14 cellular contexts compared by ENCODE assay signal in genomic region chr22:31583861-31584485, GRCh38.
A peak's percentile ranks its signal among the peaks of the same experiment; 100 is the strongest.
DNase-seq lines count a peak whose midpoint lies in the region; ATAC-seq and TF ChIP-seq lines count a peak whose summit lies in the region.
"Had no signal": no experiment of that assay in that cellular context is flagged by ENCODE, and none has a peak within 500 bp of the region (broad histone marks: within the 10 kb centered on the region; RNA-seq: fewer than 3 reads in every experiment).

No MANE protein-coding gene starts in this region.

- no peaks in the 10 kb centered on the region for H3K9me2 ChIP-seq in GM23248 (ENCODE audit: insufficient read depth)
- no peaks in the 10 kb centered on the region for H3K9me2 ChIP-seq in hepatocyte (replicated peaks; ENCODE audit: insufficient read depth)

- peaks cover 28% of the 10 kb centered on the region for H3F3A ChIP-seq in GM23248 (ENCODE audit: insufficient read depth)

- peaks cover 33% of the 10 kb centered on the region for H3K4me1 Mint-ChIP-seq in activated T-helper 17 cell treated with anti-CD3 and anti-CD28 coated beads, Interleukin-2, amount 50 U/mL, for 72 hours

- peak overlapping the region; percentile 1 for H3K27ac Mint-ChIP-seq in activated T-helper 17 cell treated with anti-CD3 and anti-CD28 coated beads, Interleukin-2, amount 50 U/mL, for 72 hours

- in situ Hi-C loops in GM23248 (cut with MboI) = no loop called here

- no peak overlapping the region for H3K9ac ChIP-seq in GM23248
- H3K9ac ChIP-seq: BLaER1 had no signal

- no peaks in the 10 kb centered on the region for H3K27me3 Mint-ChIP-seq in activated T-helper 17 cell treated with anti-CD3 and anti-CD28 coated beads, Interleukin-2, amount 50 U/mL, for 72 hours

- no peaks in the 10 kb centered on the region for H3K36me3 ChIP-seq in GM23248 (ENCODE audit: low read depth)
- H3K36me3 ChIP-seq in hepatocyte (replicated peaks; ENCODE audit: insufficient read depth, low read depth) = no peaks in the 10 kb centered on the region
- H3K36me3 ChIP-seq: prostate gland had no signal

- no peak for ATAC-seq in activated T-helper 17 cell treated with anti-CD3 and anti-CD28 coated beads, Interleukin-2, amount 50 U/mL, for 72 hours (replicated peaks)
- no peak for ATAC-seq in GM21576 (IDR thresholded peaks at IDR 0.05; ENCODE audit: unreplicated experiment)
- ATAC-seq in HG03039 (IDR thresholded peaks at IDR 0.05; ENCODE audit: unreplicated experiment) = no peak

- no peak for TF ChIP-seq CTCF in hepatocyte (IDR thresholded peaks at IDR 0.05; ENCODE audit: poor library complexity)

- H3K9me3 ChIP-seq in GM23248 (ENCODE audit: low read depth) = no peaks in the 10 kb centered on the region
- H3K9me3 ChIP-seq in hepatocyte (ENCODE audit: low read depth) = no peaks in the 10 kb centered on the region
- H3K9me3 ChIP-seq: BLaER1, prostate gland had no signal

- H3K9me3 Mint-ChIP-seq in activated T-helper 17 cell treated with anti-CD3 and anti-CD28 coated beads, Interleukin-2, amount 50 U/mL, for 72 hours = no peaks in the 10 kb centered on the region

- H3K4me3 Mint-ChIP-seq in activated T-helper 17 cell treated with anti-CD3 and anti-CD28 coated beads, Interleukin-2, amount 50 U/mL, for 72 hours = peak overlapping the region; percentile 30

- no peaks in the 10 kb centered on the region for H3K27me3 ChIP-seq in GM23248 (replicated peaks; ENCODE audit: insufficient read depth)
- no peaks in the 10 kb centered on the region for H3K27me3 ChIP-seq in hepatocyte
- H3K27me3 ChIP-seq: BLaER1 had no signal

- peaks cover 38% of the 10 kb centered on the region for H3K4me1 ChIP-seq in GM23248 (ENCODE audit: insufficient read depth)
- peaks cover 24% of the 10 kb centered on the region for H3K4me1 ChIP-seq in hepatocyte (ENCODE audit: insufficient read depth)
- H3K4me1 ChIP-seq: BLaER1, prostate gland had no signal

- no peak overlapping the region for H3K4me3 ChIP-seq in GM23248
- H3K4me3 ChIP-seq in hepatocyte = no peak overlapping the region
- H3K4me3 ChIP-seq: BLaER1, prostate gland had no signal

- peak overlapping the region; percentile 67 for H3K27ac ChIP-seq in GM23248
- peak overlapping the region; percentile 84 for H3K27ac ChIP-seq in hepatocyte
- H3K27ac ChIP-seq: BLaER1, prostate gland had no signal

- H3K4me2 ChIP-seq in GM23248 (ENCODE audit: unreplicated experiment) (peak overlapping the region; percentile 50), hepatocyte (no peak overlapping the region)
- H3K4me2 ChIP-seq: BLaER1 had no signal

- H3K79me2 ChIP-seq in GM23248 (ENCODE audit: insufficient read depth) (no peaks in the 10 kb centered on the region), hepatocyte (no peaks in the 10 kb centered on the region)

- 71 to 75% methylated on average over 3 of the region's 3 CpGs for WGBS in GM23248 (ENCODE audit: low coverage in 1 of 2, low lambda C conversion rate in 2 of 2, missing lambda C conversion rate in 2 of 2), 2 experiments
- WGBS in hepatocyte (ENCODE audit: low lambda C conversion rate, missing lambda C conversion rate) = 87% methylated on average over 3 of the region's 3 CpGs

- H2AFZ ChIP-seq in GM23248 = no peak overlapping the region
- no peak overlapping the region for H2AFZ ChIP-seq in hepatocyte

- DNase-seq in AG08395 (ENCODE audit: low spot score) (peak; percentile 56), GM23248 (peak; percentile 51), hepatocyte (ENCODE audit: low spot score) (no peak), NCI-H146 treated with DMSO at 0.1 percent for 48 hours (lab: John Stamatoyannopoulos, UW; ENCODE audit: unreplicated experiment) (no peak), NCI-H1930 (lab: John Stamatoyannopoulos, UW) (no peak)
- DNase-seq: aorta, GDM1, mammary epithelial cell, NCI-H2171 treated with DMSO at 0.1 percent for 48 hours had no signal

- peaks cover 97% of the 10 kb centered on the region for H3K36me3 Mint-ChIP-seq in activated T-helper 17 cell treated with anti-CD3 and anti-CD28 coated beads, Interleukin-2, amount 50 U/mL, for 72 hours (ENCODE audit: low read depth)

- H4K20me1 ChIP-seq in GM23248 (ENCODE audit: insufficient read depth) = no peaks in the 10 kb centered on the region
- H4K20me1 ChIP-seq in hepatocyte (ENCODE audit: insufficient read depth, poor library complexity, severe bottlenecking) = no peaks in the 10 kb centered on the region
- H4K20me1 ChIP-seq: BLaER1 had no signal

Comparison
In these comparisons a context has a peak if more than half of its experiments do, and no peak if none do; other contexts are left out.
1. DNase-seq: peak in AG08395 (single experiment) and GM23248 (single experiment); none in hepatocyte (single experiment), NCI-H146 treated with DMSO at 0.1 percent for 48 hours (single experiment) and NCI-H1930 (0 of 2).